ENCODE assay signal across 22 cellular contexts in genomic region chr3:72496055-72496690, GRCh38. TPM values are rescaled to one million over a fixed set of nuclear protein-coding genes. Genes with fewer than 3 reads are reported as not detected.
DNase-seq lines count a peak whose midpoint lies in the region; ATAC-seq and TF ChIP-seq lines count a peak whose summit lies in the region.
"Had no signal": no experiment of that assay in that cellular context is flagged by ENCODE, and none has a peak within 500 bp of the region (broad histone marks: within the 10 kb centered on the region; RNA-seq: fewer than 3 reads in every experiment).

No MANE protein-coding gene starts in this region.

- no peak overlapping the region for H3K27ac ChIP-seq in ascending aorta
- H3K27ac ChIP-seq: C4-2B, GM23248, neural progenitor cell, upper lobe of right lung had no signal

- no peaks in the 10 kb centered on the region for H3K27me3 ChIP-seq in ascending aorta
- H3K27me3 ChIP-seq: neural progenitor cell, upper lobe of right lung had no signal

- peaks cover 3% of the 10 kb centered on the region for H3K4me1 Mint-ChIP-seq in memory B cell
- H3K4me1 Mint-ChIP-seq in glutamatergic neuron (ENCODE audit: low read depth, unreplicated experiment), result no peaks in the 10 kb centered on the region

- intact Hi-C loops in ascending aorta (cut with DNase I), result no loop called here

- H3K4me1 ChIP-seq in ascending aorta, result no peaks in the 10 kb centered on the region
- H3K4me1 ChIP-seq: neural progenitor cell, upper lobe of right lung had no signal

- H3K27ac Mint-ChIP-seq in memory B cell (no peak overlapping the region), glutamatergic neuron (ENCODE audit: unreplicated experiment) (no peak overlapping the region)
- H3K27ac Mint-ChIP-seq: neural progenitor cell had no signal

- peaks cover 4% of the 10 kb centered on the region for H3K9me3 Mint-ChIP-seq in memory B cell
- no peaks in the 10 kb centered on the region for H3K9me3 Mint-ChIP-seq in glutamatergic neuron (ENCODE audit: unreplicated experiment)

- DNase-seq in NCI-H1105 treated with DMSO at 0.1 percent for 48 hours (lab: John Stamatoyannopoulos, UW) (peak; percentile 6), NCI-H1105 (lab: John Stamatoyannopoulos, UW) (no peak), NCI-H82 (lab: John Stamatoyannopoulos, UW) (peak; percentile 91), memory B cell (ENCODE audit: low spot score in 2 of 2) (no peak), glutamatergic neuron (no peak), ascending aorta (ENCODE audit: low spot score in 2 of 2) (no peak), dedifferentiated amniotic fluid mesenchymal stem cell (ENCODE audit: extremely low spot score) (no peak)
- DNase-seq: activated CD4-positive, alpha-beta T cell treated with anti-CD3 and anti-CD28 coated beads for 48 hours; activated naive CD4-positive, alpha-beta T cell; DMS53; GM23248; hypothalamus; KBM-7; kidney; mesendoderm; NCI-H1092 treated with DMSO at 0.1 percent for 48 hours; NCI-H345; stimulated activated naive CD8-positive, alpha-beta T cell treated with anti-CD3 and anti-CD28 coated beads, Interleukin-15, Interleukin-2, amounts not matched to agents 100 U/mL and 50 U/mL, for 24 hours; upper lobe of right lung had no signal

- no peak overlapping the region for H3K4me3 Mint-ChIP-seq in memory B cell
- no peak overlapping the region for H3K4me3 Mint-ChIP-seq in glutamatergic neuron (ENCODE audit: unreplicated experiment)
- H3K4me3 Mint-ChIP-seq: neural progenitor cell had no signal

- peaks cover 0 to 9% of the 10 kb centered on the region in 2 donors for H3K9me3 ChIP-seq in ascending aorta
- H3K9me3 ChIP-seq: upper lobe of right lung had no signal

- peaks cover 6% of the 10 kb centered on the region for H3K27me3 Mint-ChIP-seq in memory B cell
- no peaks in the 10 kb centered on the region for H3K27me3 Mint-ChIP-seq in glutamatergic neuron (ENCODE audit: unreplicated experiment)

- H3K36me3 ChIP-seq in ascending aorta, result no peaks in the 10 kb centered on the region
- H3K36me3 ChIP-seq: neural progenitor cell, upper lobe of right lung had no signal

- no peak overlapping the region for H3K4me3 ChIP-seq in ascending aorta
- H3K4me3 ChIP-seq: GM23248, neural progenitor cell, upper lobe of right lung had no signal

- H3K36me3 Mint-ChIP-seq in memory B cell (peaks cover 2% of the 10 kb centered on the region), glutamatergic neuron (ENCODE audit: unreplicated experiment) (no peaks in the 10 kb centered on the region)
- H3K36me3 Mint-ChIP-seq: neural progenitor cell had no signal

- ATAC-seq in GM21423 (IDR thresholded peaks at IDR 0.05; ENCODE audit: unreplicated experiment) (peak; percentile 67), memory B cell (ENCODE audit: low read depth) (peak; percentile 48)
- ATAC-seq: stimulated activated naive CD8-positive, alpha-beta T cell treated with anti-CD3 and anti-CD28 coated beads, Interleukin-15, Interleukin-2, amounts not matched to agents 100 U/mL and 50 U/mL, for 24 hours; upper lobe of right lung had no signal

- TF ChIP-seq CTCF in glutamatergic neuron (IDR thresholded peaks at IDR 0.05; ENCODE audit: partially characterized antibody, unreplicated experiment) (no peak), ascending aorta (IDR thresholded peaks at IDR 0.05) (no peak)

RNA-seq across cellular contexts. Expression of gene RYBP, which starts 49.8 kb away (rescaled TPM):
- 12.2 TPM for total RNA-seq in glutamatergic neuron (ENCODE audit: unreplicated experiment)
- 3.8 TPM for total RNA-seq in ascending aorta

Comparison
In these comparisons a context has a peak if more than half of its experiments do, and no peak if none do; other contexts are left out.
1. DNase-seq: peak in NCI-H1105 treated with DMSO at 0.1 percent for 48 hours (single experiment) and NCI-H82 (single experiment); none in NCI-H1105 (single experiment), memory B cell (0 of 2), glutamatergic neuron (single experiment), ascending aorta (0 of 2) and dedifferentiated amniotic fluid mesenchymal stem cell (single experiment).